In the genomic region with DNA sequence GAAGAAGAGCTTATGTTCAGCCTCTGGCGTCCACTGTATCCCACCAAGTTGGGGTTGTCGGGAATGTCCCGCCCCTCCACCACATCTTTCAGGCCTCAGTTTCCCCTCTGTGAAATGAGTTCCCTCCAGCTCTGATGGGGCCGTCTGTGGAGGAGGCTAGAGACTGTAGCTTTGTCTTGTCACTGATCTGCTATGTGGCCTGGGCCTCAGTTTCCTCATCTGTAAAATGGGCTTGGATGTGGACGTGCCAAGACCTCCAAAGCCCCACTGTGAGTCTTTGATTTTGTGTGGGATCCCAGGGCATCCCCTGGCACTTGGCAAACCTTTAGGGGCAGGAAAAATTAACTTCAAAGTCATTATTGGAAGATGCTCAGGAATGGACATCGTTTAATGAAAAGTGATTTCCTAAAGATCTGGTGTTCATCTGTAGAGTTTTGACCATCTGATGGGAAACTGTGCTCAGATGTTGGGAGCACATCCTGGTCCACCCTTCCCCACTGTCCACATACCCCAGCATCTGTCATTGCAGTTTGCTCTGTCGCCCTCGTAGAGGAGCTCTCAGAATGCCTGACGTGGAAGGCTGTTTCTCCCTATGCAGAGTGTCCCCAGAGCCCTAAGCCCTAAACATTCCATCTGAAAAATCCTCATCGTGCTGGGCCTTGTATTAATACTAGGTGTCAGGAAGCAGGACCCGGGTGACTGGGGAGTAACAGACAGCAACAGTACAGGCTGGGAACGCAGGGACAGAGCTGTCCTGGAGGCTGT, we compare ENCODE assay signal across 9 cellular contexts. TPM values are rescaled to one million over a fixed set of nuclear protein-coding genes. Genes with fewer than 3 reads are reported as not detected.
DNase-seq lines count a peak whose midpoint lies in the region; ATAC-seq, FAIRE-seq and TF ChIP-seq lines count a peak whose summit lies in the region.
"Had no signal": no experiment of that assay in that cellular context is flagged by ENCODE, and none has a peak within 500 bp of the region (broad histone marks: within the 10 kb centered on the region; RNA-seq: fewer than 3 reads in every experiment).

No MANE protein-coding gene starts in this region.

- TF ChIP-seq CTCF in GM10266 (IDR thresholded peaks at IDR 0.05; ENCODE audit: control insufficient read depth, insufficient read depth, low read depth, missing control alignments) (peak; percentile 28), Panc1 (IDR thresholded peaks at IDR 0.05) (no peak), esophagus muscularis mucosa (IDR thresholded peaks at IDR 0.05) (no peak)

- H3K27ac ChIP-seq in Panc1 (ENCODE audit: low read length), result peak overlapping the region; percentile 87
- H3K27ac ChIP-seq in esophagus muscularis mucosa (replicated peaks in 1 of 4), result peak overlapping the region; percentile 26 to 61 (median 56)
- H3K27ac ChIP-seq in small intestine (ENCODE audit: low read depth in 1 of 2, low read length in 1 of 2), result peak overlapping the region; percentile 83 to 87

- in situ Hi-C loops in Panc1 (cut with HindIII; ENCODE audit: low pct_unique_long_range_greater_than_20kb, low sequenced_read_pairs), result no loop called here

- H3K4me3 ChIP-seq in Panc1 (ENCODE audit: low read depth in 2 of 2, low read length in 2 of 2) (no peak overlapping the region), esophagus muscularis mucosa (no peak overlapping the region), small intestine (ENCODE audit: low read depth in 1 of 2, low read length in 2 of 2) (no peak overlapping the region)

- 86% methylated on average over 12 of the region's 12 CpGs for WGBS in esophagus muscularis mucosa
- WGBS in small intestine, 3 donors, result 74 to 78% (median 77%) methylated on average over 12 of the region's 12 CpGs

- peak; percentile 3 for ATAC-seq in Panc1
- ATAC-seq in esophagus mucosa, result no peak
- ATAC-seq in HG03520 (IDR thresholded peaks at IDR 0.05; ENCODE audit: unreplicated experiment), result no peak

- no peaks in the 10 kb centered on the region for H3K9me3 ChIP-seq in Panc1 (ENCODE audit: control insufficient read depth, insufficient read depth, low read depth, low read length)
- no peaks in the 10 kb centered on the region for H3K9me3 ChIP-seq in esophagus muscularis mucosa
- no peaks in the 10 kb centered on the region for H3K9me3 ChIP-seq in small intestine (ENCODE audit: control insufficient read depth, low read depth)

- no peak for FAIRE-seq in small intestine (lab: Jason Lieb, UNC)

- no TSS peak for BruUV-seq in Panc1 (replicated peaks; lab: Mats Ljungman, UMichigan)

- intact Hi-C loops in Panc1 (cut with micrococcal nuclease; ENCODE audit: unreplicated experiment), result no loop called here
- intact Hi-C loops in esophagus muscularis mucosa (cut with DNase I), result no loop called here

- CTCF ChIA-PET in Panc1 (lab: Charles Lee), result interaction anchor here (0.8 kb wide), 1 partner anchor 30 kb away, joined by 3 read pairs; no protein-coding TSS in a partner anchor

- no peaks in the 10 kb centered on the region for H3K27me3 ChIP-seq in Panc1 (ENCODE audit: control insufficient read depth, insufficient read depth, low read length)
- H3K27me3 ChIP-seq in esophagus muscularis mucosa, result no peaks in the 10 kb centered on the region
- H3K27me3 ChIP-seq in small intestine (ENCODE audit: control insufficient read depth in 2 of 2, insufficient read depth in 2 of 2, low read length in 2 of 2), result no peaks in the 10 kb centered on the region

- POLR2A ChIA-PET in Panc1 (lab: Charles Lee), result interaction anchor here (0.5 kb wide), 1 partner anchor 305 kb away, joined by 6 read pairs; no protein-coding TSS in a partner anchor

- H3K4me1 ChIP-seq in Panc1 (ENCODE audit: control insufficient read depth, insufficient read depth, low read length) (peaks cover 90% of the 10 kb centered on the region), esophagus muscularis mucosa (peaks cover 51 to 84% (median 81%) of the 10 kb centered on the region in 4 donors), small intestine (ENCODE audit: control insufficient read depth in 2 of 2, insufficient read depth in 1 of 2, low read depth in 1 of 2, low read length in 1 of 2) (peaks cover 22 to 34% of the 10 kb centered on the region in 2 donors)

- H3K36me3 ChIP-seq in Panc1 (ENCODE audit: control insufficient read depth, insufficient read depth, low read length) (no peaks in the 10 kb centered on the region), esophagus muscularis mucosa (no peaks in the 10 kb centered on the region), small intestine (ENCODE audit: control insufficient read depth in 2 of 2, insufficient read depth in 2 of 2, low read length in 2 of 2) (no peaks in the 10 kb centered on the region)

- no peak for TF ChIP-seq POLR2A in esophagus muscularis mucosa (IDR thresholded peaks at IDR 0.05; ENCODE audit: low read depth)

- no peak for DNase-seq in GM10266 (ENCODE audit: extremely low spot score)
- DNase-seq in Panc1 (ENCODE audit: low read depth, low spot score), result no peak
- no peak for DNase-seq in esophagus muscularis mucosa (ENCODE audit: extremely low spot score)
- no peak for DNase-seq in small intestine
- no peak for DNase-seq in dedifferentiated amniotic fluid mesenchymal stem cell (ENCODE audit: extremely low spot score)
- DNase-seq in DMS79 treated with DMSO at 0.1 percent for 48 hours (lab: John Stamatoyannopoulos, UW), result no peak
- DNase-seq: NCI-H446 treated with DMSO at 0.1 percent for 48 hours had no signal

- no peak for TF ChIP-seq EP300 in esophagus muscularis mucosa (IDR thresholded peaks at IDR 0.05)

RNA-seq across cellular contexts. Expression of a gene that starts 28.5 kb away (rescaled TPM):
- total RNA-seq in Panc1 (2021; ENCODE audit: unreplicated experiment) (61.0 TPM), esophagus muscularis mucosa (10 to 100 TPM; 15.0 to 36.2 (median 23.7) TPM), esophagus mucosa (11.0 TPM)
- 53.8 TPM for polyA plus RNA-seq in Panc1 (2012; ENCODE audit: insufficient read length)
- 10 to 100 TPM in 1 of 3 donors, 1 to 10 TPM in 2; 6.9 to 10.8 (median 8.6) TPM for polyA plus RNA-seq in small intestine
